Comparison of ENCODE assay signal across 16 cellular contexts in the genomic region with DNA sequence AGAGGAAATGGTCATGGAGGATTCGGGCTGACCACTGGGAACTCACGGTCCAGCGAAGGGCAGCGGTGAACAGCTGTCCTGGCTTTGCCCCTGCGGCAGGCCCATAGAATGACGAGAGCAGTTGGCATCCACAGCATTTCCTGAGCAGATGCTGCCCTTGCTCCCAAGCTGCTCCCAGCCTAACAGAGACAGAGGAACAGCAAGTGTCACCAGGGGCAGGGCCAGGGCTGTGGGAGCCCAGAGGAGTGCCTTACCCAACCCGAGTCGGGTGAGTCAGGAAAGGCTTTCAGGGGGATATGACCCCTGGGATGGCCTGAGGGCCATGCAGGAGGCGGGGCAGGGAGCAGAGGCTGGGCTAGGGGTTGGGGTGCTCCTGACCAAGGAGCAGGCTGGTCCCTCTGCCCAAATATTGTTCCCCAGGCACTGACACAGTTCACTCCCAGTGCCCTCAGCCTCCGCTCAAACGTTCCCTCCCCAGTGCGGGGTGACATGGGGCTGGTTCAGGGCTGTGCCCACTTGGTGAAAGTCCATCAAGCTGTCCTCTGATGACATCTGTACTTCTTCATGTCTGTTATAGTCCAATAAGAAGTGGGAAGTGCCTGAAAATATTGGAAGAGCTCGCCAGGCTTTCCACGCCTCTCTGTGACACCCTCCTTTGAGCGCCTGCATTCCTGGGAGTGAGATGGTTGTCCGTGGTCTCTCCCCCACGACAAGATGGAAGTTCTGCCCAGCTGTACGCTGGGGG.
A peak's percentile ranks its signal among the peaks of the same experiment; 100 is the strongest.
DNase-seq lines count a peak whose midpoint lies in the region; ATAC-seq lines count a peak whose summit lies in the region.
"Had no signal": no experiment of that assay in that cellular context is flagged by ENCODE, and none has a peak within 500 bp of the region (broad histone marks: within the 10 kb centered on the region; RNA-seq: fewer than 3 reads in every experiment).

No MANE protein-coding gene starts in this region.

- no peaks in the 10 kb centered on the region for H4K20me1 ChIP-seq in GM23248 (ENCODE audit: insufficient read depth)

- H3K4me3 Mint-ChIP-seq in stimulated activated memory B cell treated with anti-CD40 and anti-IgM and Interleukin-4, amounts not matched to agents 10 μg/mL and 1 μg/mL and 100 μg/mL, for 72 hours, result no peak overlapping the region
- H3K4me3 Mint-ChIP-seq: activated CD4-positive, alpha-beta memory T cell treated with anti-CD3 and anti-CD28 coated beads, Interleukin-2, amount 10 ng/mL, durations not matched to agents 7 days and 5 days; activated T-helper 17 cell treated with anti-CD3 and anti-CD28 coated beads, Interleukin-2, amount 50 U/mL, for 72 hours; CD4-positive, alpha-beta T cell had no signal

- 11 to 16% methylated on average over 18 of the region's 18 CpGs for WGBS in GM23248 (ENCODE audit: low coverage in 1 of 2, low lambda C conversion rate in 2 of 2, missing lambda C conversion rate in 2 of 2), 2 experiments

- in situ Hi-C loops in GM23248 (cut with MboI), result no loop called here

- no peak overlapping the region for H3K27ac ChIP-seq in GM23248
- H3K27ac ChIP-seq: adrenal gland, tibial nerve had no signal

- no peaks in the 10 kb centered on the region for H3K9me2 ChIP-seq in GM23248 (ENCODE audit: insufficient read depth)

- H3K4me2 ChIP-seq in GM23248 (ENCODE audit: unreplicated experiment), result no peak overlapping the region

- H3K27ac Mint-ChIP-seq in stimulated activated memory B cell treated with anti-CD40 and anti-IgM and Interleukin-4, amounts not matched to agents 10 μg/mL and 1 μg/mL and 100 μg/mL, for 72 hours, result no peak overlapping the region
- H3K27ac Mint-ChIP-seq: activated CD4-positive, alpha-beta memory T cell treated with anti-CD3 and anti-CD28 coated beads, Interleukin-2, amount 10 ng/mL, durations not matched to agents 7 days and 5 days; activated T-helper 17 cell treated with anti-CD3 and anti-CD28 coated beads, Interleukin-2, amount 50 U/mL, for 72 hours; CD4-positive, alpha-beta T cell had no signal

- no peaks in the 10 kb centered on the region for H3K27me3 Mint-ChIP-seq in stimulated activated memory B cell treated with anti-CD40 and anti-IgM and Interleukin-4, amounts not matched to agents 10 μg/mL and 1 μg/mL and 100 μg/mL, for 72 hours
- H3K27me3 Mint-ChIP-seq: activated CD4-positive, alpha-beta memory T cell treated with anti-CD3 and anti-CD28 coated beads, Interleukin-2, amount 10 ng/mL, durations not matched to agents 7 days and 5 days; activated T-helper 17 cell treated with anti-CD3 and anti-CD28 coated beads, Interleukin-2, amount 50 U/mL, for 72 hours; CD4-positive, alpha-beta T cell had no signal

- H3K4me1 Mint-ChIP-seq in stimulated activated memory B cell treated with anti-CD40 and anti-IgM and Interleukin-4, amounts not matched to agents 10 μg/mL and 1 μg/mL and 100 μg/mL, for 72 hours, result no peaks in the 10 kb centered on the region
- H3K4me1 Mint-ChIP-seq: activated CD4-positive, alpha-beta memory T cell treated with anti-CD3 and anti-CD28 coated beads, Interleukin-2, amount 10 ng/mL, durations not matched to agents 7 days and 5 days; activated T-helper 17 cell treated with anti-CD3 and anti-CD28 coated beads, Interleukin-2, amount 50 U/mL, for 72 hours had no signal

- no peaks in the 10 kb centered on the region for H3K36me3 ChIP-seq in GM23248 (ENCODE audit: low read depth)
- H3K36me3 ChIP-seq: adrenal gland had no signal

- H3K27me3 ChIP-seq in GM23248 (replicated peaks; ENCODE audit: insufficient read depth), result no peaks in the 10 kb centered on the region
- H3K27me3 ChIP-seq: adrenal gland, tibial nerve had no signal

- intact Hi-C loops in sciatic nerve (cut with DNase I), result no loop called here

- peaks cover 8% of the 10 kb centered on the region; the same call in 1 of the 2 replicates for H3F3A ChIP-seq in GM23248 (ENCODE audit: insufficient read depth)

- peak; percentile 90 for DNase-seq in GM23248
- DNase-seq in NCI-H226, result peak; percentile 49
- DNase-seq in fibroblast of gingiva (ENCODE audit: low read depth), result peak; percentile 31
- DNase-seq in sciatic nerve (ENCODE audit: low spot score), result no peak
- no peak for DNase-seq in NCI-H2196 (lab: John Stamatoyannopoulos, UW; ENCODE audit: unreplicated experiment)
- DNase-seq: activated CD4-positive, alpha-beta memory T cell treated with anti-CD3 and anti-CD28 coated beads, Interleukin-2, amount 10 ng/mL, durations not matched to agents 7 days and 5 days; adrenal gland; CD4-positive, alpha-beta T cell; head of caudate nucleus; Kasumi-1; NCI-H446 treated with DMSO at 0.1 percent for 48 hours had no signal

- H3K36me3 Mint-ChIP-seq in stimulated activated memory B cell treated with anti-CD40 and anti-IgM and Interleukin-4, amounts not matched to agents 10 μg/mL and 1 μg/mL and 100 μg/mL, for 72 hours, result no peaks in the 10 kb centered on the region

- H3K4me3 ChIP-seq in GM23248, result no peak overlapping the region
- H3K4me3 ChIP-seq: adrenal gland, tibial nerve had no signal

- peaks cover 23% of the 10 kb centered on the region for H3K4me1 ChIP-seq in GM23248 (ENCODE audit: insufficient read depth)
- H3K4me1 ChIP-seq: adrenal gland, tibial nerve had no signal

- peaks cover 15% of the 10 kb centered on the region for H3K9me3 Mint-ChIP-seq in stimulated activated memory B cell treated with anti-CD40 and anti-IgM and Interleukin-4, amounts not matched to agents 10 μg/mL and 1 μg/mL and 100 μg/mL, for 72 hours
- H3K9me3 Mint-ChIP-seq: activated T-helper 17 cell treated with anti-CD3 and anti-CD28 coated beads, Interleukin-2, amount 50 U/mL, for 72 hours; CD4-positive, alpha-beta T cell had no signal

- H3K9ac ChIP-seq in GM23248, result peak overlapping the region; percentile 13; the same call in 1 of the 2 replicates

- H3K9me3 ChIP-seq in GM23248 (ENCODE audit: low read depth), result no peaks in the 10 kb centered on the region
- H3K9me3 ChIP-seq: adrenal gland had no signal

- H2AFZ ChIP-seq in GM23248, result 0 out of 2 replicates have a peak overlapping the region, but pooled peaks have one; percentile 7

- peak; percentile 6 for ATAC-seq in sciatic nerve
- no peak for ATAC-seq in HG03457 (IDR thresholded peaks at IDR 0.05; ENCODE audit: unreplicated experiment)
- no peak for ATAC-seq in stimulated activated memory B cell treated with anti-CD40 and anti-IgM and Interleukin-4, amounts not matched to agents 10 μg/mL and 1 μg/mL and 100 μg/mL, for 72 hours
- ATAC-seq in HG03135 (IDR thresholded peaks at IDR 0.05; ENCODE audit: unreplicated experiment), result no peak
- ATAC-seq: activated T-helper 17 cell treated with anti-CD3 and anti-CD28 coated beads, Interleukin-2, amount 50 U/mL, for 72 hours had no signal

- no peaks in the 10 kb centered on the region for H3K79me2 ChIP-seq in GM23248 (ENCODE audit: insufficient read depth)

Comparison
In these comparisons a context has a peak if more than half of its experiments do, and no peak if none do; other contexts are left out.
1. DNase-seq: peak in GM23248 (single experiment), NCI-H226 (single experiment) and fibroblast of gingiva (single experiment); none in sciatic nerve (single experiment) and NCI-H2196 (single experiment).